8 cellular contexts compared by ENCODE assay signal in genomic region chrX:50081282-50081955, GRCh38.
DNase-seq lines count a peak whose midpoint lies in the region; ATAC-seq, FAIRE-seq and TF ChIP-seq lines count a peak whose summit lies in the region.

No MANE protein-coding gene starts in this region.

- H3K36me3 Mint-ChIP-seq in effector memory CD8-positive, alpha-beta T cell (ENCODE audit: insufficient read depth): no peaks in the 10 kb centered on the region

- no peaks in the 10 kb centered on the region for H3F3A ChIP-seq in GM23248 (ENCODE audit: insufficient read depth)

- TF ChIP-seq CTCF in D721Med (IDR thresholded peaks at IDR 0.05; ENCODE audit: insufficient read depth, missing control alignments) (peak; percentile 49), left ventricle myocardium inferior (IDR thresholded peaks at IDR 0.05; ENCODE audit: borderline replicate concordance) (peak; percentile 58), thyroid gland (IDR thresholded peaks at IDR 0.05) (peak in 4 of 6 experiments; percentile 16 to 45 (median 38)), coronary artery (IDR thresholded peaks at IDR 0.05) (no peak)

- FAIRE-seq in D721Med (lab: Jason Lieb, UNC): no peak

- DNase-seq in D721Med (ENCODE audit: insufficient read length, low spot score) (no peak), GM23248 (peak; percentile 10), SHP77 (lab: John Stamatoyannopoulos, UW) (peak; percentile 0 to 18), left ventricle myocardium inferior (peak; percentile 19), thyroid gland (peak; percentile 62 to 69), coronary artery (ENCODE audit: low spot score) (no peak)
- DNase-seq in effector memory CD8-positive, alpha-beta T cell: no peak
- no peak for DNase-seq in stimulated activated CD8-positive, alpha-beta memory T cell treated with anti-CD3 and anti-CD28 coated beads, Interleukin-4, amount 100 ng/mL, for 48 hours

- intact Hi-C loops in left ventricle myocardium inferior (cut with micrococcal nuclease) (no loop called here), thyroid gland (cut with DNase I) (no loop called here)

- no peaks in the 10 kb centered on the region for H3K79me2 ChIP-seq in GM23248 (ENCODE audit: insufficient read depth)

- no peaks in the 10 kb centered on the region for H3K4me1 Mint-ChIP-seq in effector memory CD8-positive, alpha-beta T cell (ENCODE audit: low read depth in 2 of 2)

- no peaks in the 10 kb centered on the region for H3K27me3 Mint-ChIP-seq in effector memory CD8-positive, alpha-beta T cell

- H3K9me3 ChIP-seq in GM23248 (ENCODE audit: low read depth): no peaks in the 10 kb centered on the region
- H3K9me3 ChIP-seq in left ventricle myocardium inferior (replicated peaks): no peaks in the 10 kb centered on the region
- no peaks in the 10 kb centered on the region for H3K9me3 ChIP-seq in thyroid gland

- H2AFZ ChIP-seq in GM23248: no peak overlapping the region

- H3K4me2 ChIP-seq in GM23248 (ENCODE audit: unreplicated experiment): no peak overlapping the region

- H3K27ac Mint-ChIP-seq in effector memory CD8-positive, alpha-beta T cell: no peak overlapping the region

- no peaks in the 10 kb centered on the region for H3K4me1 ChIP-seq in GM23248 (ENCODE audit: insufficient read depth)
- H3K4me1 ChIP-seq in left ventricle myocardium inferior: no peaks in the 10 kb centered on the region
- no peaks in the 10 kb centered on the region for H3K4me1 ChIP-seq in thyroid gland

- H3K4me3 Mint-ChIP-seq in effector memory CD8-positive, alpha-beta T cell: no peak overlapping the region

- no peak for TF ChIP-seq POLR2A in thyroid gland (IDR thresholded peaks at IDR 0.05)

- WGBS in GM23248 (ENCODE audit: low coverage in 1 of 2, low lambda C conversion rate in 2 of 2, missing lambda C conversion rate in 2 of 2), 2 experiments: 35 to 36% methylated on average over 3 of the region's 3 CpGs
- WGBS in thyroid gland, 2 donors: 23 to 25% methylated on average over 3 of the region's 3 CpGs

- in situ Hi-C loops in GM23248 (cut with MboI): no loop called here

- no peaks in the 10 kb centered on the region for H3K27me3 ChIP-seq in GM23248 (replicated peaks; ENCODE audit: insufficient read depth)
- no peaks in the 10 kb centered on the region for H3K27me3 ChIP-seq in left ventricle myocardium inferior (ENCODE audit: low read depth)
- no peaks in the 10 kb centered on the region for H3K27me3 ChIP-seq in thyroid gland

- H3K9me3 Mint-ChIP-seq in effector memory CD8-positive, alpha-beta T cell: no peaks in the 10 kb centered on the region

- no peaks in the 10 kb centered on the region for H4K20me1 ChIP-seq in GM23248 (ENCODE audit: insufficient read depth)

- H3K4me3 ChIP-seq in GM23248 (no peak overlapping the region), left ventricle myocardium inferior (no peak overlapping the region), thyroid gland (replicated peaks in 1 of 3) (no peak overlapping the region), coronary artery (no peak overlapping the region)

- H3K36me3 ChIP-seq in GM23248 (ENCODE audit: low read depth) (no peaks in the 10 kb centered on the region), left ventricle myocardium inferior (no peaks in the 10 kb centered on the region), thyroid gland (no peaks in the 10 kb centered on the region)

- no peak for ATAC-seq in effector memory CD8-positive, alpha-beta T cell (replicated peaks)

- H3K9ac ChIP-seq in GM23248: no peak overlapping the region

- H3K27ac ChIP-seq in GM23248 (no peak overlapping the region), left ventricle myocardium inferior (replicated peaks) (no peak overlapping the region), thyroid gland (no peak overlapping the region), coronary artery (no peak overlapping the region)

- H3K9me2 ChIP-seq in GM23248 (ENCODE audit: insufficient read depth): no peaks in the 10 kb centered on the region

Comparison
In these comparisons a context has a peak if more than half of its experiments do, and no peak if none do; other contexts are left out.
1. DNase-seq: peak in GM23248 (single experiment), SHP77 (2 of 2), left ventricle myocardium inferior (single experiment) and thyroid gland (2 of 2); none in D721Med (single experiment), coronary artery (single experiment), effector memory CD8-positive, alpha-beta T cell (0 of 3) and stimulated activated CD8-positive, alpha-beta memory T cell treated with anti-CD3 and anti-CD28 coated beads, Interleukin-4, amount 100 ng/mL, for 48 hours (single experiment).